Comparison of ENCODE assay signal across 1 cellular context in genomic region chr16:10944249-10945064, GRCh38.
TF ChIP-seq lines count a peak whose summit lies in the region.

TSS of gene CLEC16A (plus strand) at chr16:10944564. CDS start at chr16:10944718, 154 bp downstream.

TF ChIP-seq in GM23338, 12 proteins besides CTCF, POLR2A, EP300 and RAD21 (continued from another document):
- no peak for TF ChIP-seq ZNF462 (CRISPR knock-in tag; IDR thresholded peaks at IDR 0.05)
- TF ChIP-seq REST (IDR thresholded peaks at IDR 0.05; ENCODE audit: unreplicated experiment) = no peak
- TF ChIP-seq NANOG (IDR thresholded peaks at IDR 0.05; ENCODE audit: borderline replicate concordance) = no peak
- TF ChIP-seq JUNB (IDR thresholded peaks at IDR 0.05; ENCODE audit: unreplicated experiment) = no peak
- TF ChIP-seq ZNF114 (CRISPR knock-in tag; IDR thresholded peaks at IDR 0.05) = no peak
- TF ChIP-seq CREB1 (CRISPR knock-in tag; IDR thresholded peaks at IDR 0.05; ENCODE audit: low read depth) = peak; percentile 69; the same call in 1 of the 2 replicates
- no peak for TF ChIP-seq STAT1 (IDR thresholded peaks at IDR 0.05; ENCODE audit: unreplicated experiment)
- TF ChIP-seq ZNF331 (CRISPR knock-in tag; IDR thresholded peaks at IDR 0.05; ENCODE audit: low read depth) = no peak
- TF ChIP-seq POLR2AphosphoS5 (IDR thresholded peaks at IDR 0.05; ENCODE audit: low read depth) = peak; percentile 79
